In the genomic region with DNA sequence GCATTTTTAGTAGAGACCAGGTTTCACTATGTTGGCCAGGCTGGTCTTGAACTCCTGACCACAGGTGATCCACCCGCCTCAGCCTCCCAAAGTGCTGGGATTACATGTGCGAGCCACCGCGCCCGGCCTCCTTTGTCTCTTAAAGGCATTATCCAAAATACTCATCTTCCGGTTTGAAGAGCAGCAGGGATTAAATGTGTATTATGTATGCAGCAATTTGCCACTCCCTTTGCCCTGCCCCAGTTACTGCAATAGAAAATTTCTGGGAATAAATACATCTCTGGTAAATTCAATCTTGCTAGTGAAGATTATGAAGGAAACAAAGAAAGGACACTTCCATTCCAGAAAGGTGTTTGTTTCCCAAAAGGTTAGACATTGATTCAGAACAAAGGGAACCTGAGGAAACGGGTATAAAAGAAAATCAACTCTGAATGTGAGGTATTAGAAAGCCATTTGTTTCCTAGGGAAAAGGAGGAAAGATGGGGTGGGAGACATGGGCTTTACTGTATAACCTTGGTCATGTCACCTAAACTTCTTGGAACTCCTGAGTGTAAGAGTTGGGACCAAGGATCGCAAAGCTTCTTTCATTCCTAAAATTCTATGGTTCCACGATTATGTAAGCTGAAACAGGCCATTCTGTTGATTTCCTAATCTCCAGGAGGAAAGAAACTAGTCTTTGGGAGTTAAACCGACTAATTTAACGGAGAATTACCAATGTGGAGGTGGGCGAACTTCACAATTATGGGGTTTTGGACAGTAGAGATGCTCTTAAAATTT, we compare ENCODE assay signal across 8 cellular contexts. TPM values are rescaled to one million over a fixed set of nuclear protein-coding genes. Genes with fewer than 3 reads are reported as not detected.
DNase-seq lines count a peak whose midpoint lies in the region; ATAC-seq and TF ChIP-seq lines count a peak whose summit lies in the region.

No MANE protein-coding gene starts in this region.

- H3K4me1 ChIP-seq in cardiac muscle cell (ENCODE audit: low read depth): no peaks in the 10 kb centered on the region

- H3K27ac Mint-ChIP-seq in activated B cell treated with CpG ODN at 0.5 μM for 24 hours: peak overlapping the region; percentile 99
- H3K27ac Mint-ChIP-seq in stimulated activated naive B cell treated with anti-CD40 and anti-IgM and Interleukin-4, amounts not matched to agents 10 μg/mL and 1 μg/mL and 100 μg/mL, for 72 hours: peak overlapping the region; percentile 99

- intact Hi-C loops in Right ventricle myocardium inferior (cut with DNase I): loop anchor here (2.0 to 10.0 kb wide), 2 partner anchors 89 to 439 kb away; no protein-coding TSS in a partner anchor
- intact Hi-C loops in activated B cell treated with CpG ODN at 0.5 μM for 24 hours (cut with micrococcal nuclease): loop anchor here (2.0 to 5.0 kb wide), 5 partner anchors 481 to 995 kb away; partner anchors contain the start of genes CAPRIN1, CD59 and EIF3M

- no peak for DNase-seq in cardiac muscle cell (ENCODE audit: low read depth in 1 of 2, low spot score in 1 of 2)
- no peak for DNase-seq in Right ventricle myocardium inferior (ENCODE audit: missing footprints)
- DNase-seq in activated B cell treated with CpG ODN at 0.5 μM for 24 hours: no peak
- DNase-seq in stimulated activated naive B cell treated with anti-CD40 and anti-IgM and Interleukin-4, amounts not matched to agents 10 μg/mL and 1 μg/mL and 100 μg/mL, for 72 hours: no peak
- no peak for DNase-seq in SW 1271 (lab: John Stamatoyannopoulos, UW)
- no peak for DNase-seq in NCI-H1694 (lab: John Stamatoyannopoulos, UW)

- peaks cover 3% of the 10 kb centered on the region for H3K36me3 ChIP-seq in cardiac muscle cell

- H3K4me3 ChIP-seq in cardiac muscle cell (peak overlapping the region; percentile 100), iPS-11a (ENCODE audit: low read depth, low read length) (peak overlapping the region; percentile 38)

- H3K4me3 Mint-ChIP-seq in activated B cell treated with CpG ODN at 0.5 μM for 24 hours: peak overlapping the region; percentile 97
- H3K4me3 Mint-ChIP-seq in stimulated activated naive B cell treated with anti-CD40 and anti-IgM and Interleukin-4, amounts not matched to agents 10 μg/mL and 1 μg/mL and 100 μg/mL, for 72 hours: peak overlapping the region; percentile 93 to 96

- H3K9me3 ChIP-seq in cardiac muscle cell (ENCODE audit: low read depth): no peaks in the 10 kb centered on the region

- no peaks in the 10 kb centered on the region for H3K27me3 Mint-ChIP-seq in activated B cell treated with CpG ODN at 0.5 μM for 24 hours
- no peaks in the 10 kb centered on the region for H3K27me3 Mint-ChIP-seq in stimulated activated naive B cell treated with anti-CD40 and anti-IgM and Interleukin-4, amounts not matched to agents 10 μg/mL and 1 μg/mL and 100 μg/mL, for 72 hours

- H3K4me1 Mint-ChIP-seq in activated B cell treated with CpG ODN at 0.5 μM for 24 hours: peaks cover 30% of the 10 kb centered on the region
- peaks cover 7 to 23% of the 10 kb centered on the region in 2 donors for H3K4me1 Mint-ChIP-seq in stimulated activated naive B cell treated with anti-CD40 and anti-IgM and Interleukin-4, amounts not matched to agents 10 μg/mL and 1 μg/mL and 100 μg/mL, for 72 hours

- ATAC-seq in Right ventricle myocardium inferior (no peak), activated B cell treated with CpG ODN at 0.5 μM for 24 hours (ENCODE audit: low read depth) (no peak), HG02852 (IDR thresholded peaks at IDR 0.05; ENCODE audit: unreplicated experiment) (no peak)
- ATAC-seq in stimulated activated naive B cell treated with anti-CD40 and anti-IgM and Interleukin-4, amounts not matched to agents 10 μg/mL and 1 μg/mL and 100 μg/mL, for 72 hours (replicated peaks): no peak

- peaks cover 9% of the 10 kb centered on the region for H3K36me3 Mint-ChIP-seq in activated B cell treated with CpG ODN at 0.5 μM for 24 hours (ENCODE audit: low read depth)
- H3K36me3 Mint-ChIP-seq in stimulated activated naive B cell treated with anti-CD40 and anti-IgM and Interleukin-4, amounts not matched to agents 10 μg/mL and 1 μg/mL and 100 μg/mL, for 72 hours: peaks cover 2 to 3% of the 10 kb centered on the region in 2 donors

- POLR2A ChIA-PET in activated B cell treated with CpG ODN at 0.5 μM for 24 hours (lab: Charles Lee): interaction anchor here (2.6 kb wide), 1 partner anchor 95 kb away, joined by 15 read pairs; the partner anchor contains the start of gene CSTF3

- no peaks in the 10 kb centered on the region for H3K9me3 Mint-ChIP-seq in activated B cell treated with CpG ODN at 0.5 μM for 24 hours
- no peaks in the 10 kb centered on the region for H3K9me3 Mint-ChIP-seq in stimulated activated naive B cell treated with anti-CD40 and anti-IgM and Interleukin-4, amounts not matched to agents 10 μg/mL and 1 μg/mL and 100 μg/mL, for 72 hours

- H3K27ac ChIP-seq in cardiac muscle cell: peak overlapping the region; percentile 82

- no peaks in the 10 kb centered on the region for H3K27me3 ChIP-seq in cardiac muscle cell

- TF ChIP-seq CTCF in cardiac muscle cell (IDR thresholded peaks at IDR 0.05; ENCODE audit: low read depth, low read length): no peak
- TF ChIP-seq CTCF in activated B cell treated with CpG ODN at 0.5 μM for 24 hours (IDR thresholded peaks at IDR 0.05): no peak

- CTCF ChIA-PET in activated B cell treated with CpG ODN at 0.5 μM for 24 hours (lab: Charles Lee): no interaction called here

RNA-seq across cellular contexts. Expression of gene HIPK3, which starts 1.0 kb away (rescaled TPM):
- total RNA-seq in cardiac muscle cell: 134 and 179 TPM in 2 replicates
- 56.6 and 106 TPM in 2 replicates for polyA plus RNA-seq in cardiac muscle cell
- 285 TPM for total RNA-seq in Right ventricle myocardium inferior
- 46.8 and 50.7 TPM in 2 replicates for total RNA-seq in activated B cell treated with CpG ODN at 0.5 μM for 24 hours
